In genomic region chr9:72271617-72272478, GRCh38 we compare ENCODE assay signal across 8 cellular contexts.
DNase-seq lines count a peak whose midpoint lies in the region; ATAC-seq and TF ChIP-seq lines count a peak whose summit lies in the region.

No MANE protein-coding gene starts in this region.

- no peaks in the 10 kb centered on the region for H3K9me3 ChIP-seq in endodermal cell (ENCODE audit: control insufficient read depth, low read length)

- no peaks in the 10 kb centered on the region for H3K27me3 Mint-ChIP-seq in endodermal cell (ENCODE audit: insufficient read depth)
- peaks cover 7% of the 10 kb centered on the region for H3K27me3 Mint-ChIP-seq in type B pancreatic cell

- H3K9me3 Mint-ChIP-seq in endodermal cell: no peaks in the 10 kb centered on the region
- H3K9me3 Mint-ChIP-seq in type B pancreatic cell: no peaks in the 10 kb centered on the region

- H3K4me3 ChIP-seq in endodermal cell (ENCODE audit: low read length): no peak overlapping the region

- no peaks in the 10 kb centered on the region for H3K4me1 ChIP-seq in endodermal cell (ENCODE audit: control insufficient read depth, insufficient read depth, low read length)

- H3K27ac Mint-ChIP-seq in endodermal cell (no peak overlapping the region), type B pancreatic cell (no peak overlapping the region)

- DNase-seq in NCI-H510A treated with DMSO at 0.1 percent for 48 hours (lab: John Stamatoyannopoulos, UW) (peak; percentile 76), NCI-H510A (lab: John Stamatoyannopoulos, UW) (no peak), NAMALWA (ENCODE audit: low spot score) (peak; percentile 69), endodermal cell (peak; percentile 86), midbrain (lab: John Stamatoyannopoulos, UW) (peak; percentile 69), type B pancreatic cell (ENCODE audit: extremely low spot score, unreplicated experiment) (no peak)

- H3K4me1 Mint-ChIP-seq in endodermal cell (no peaks in the 10 kb centered on the region), type B pancreatic cell (ENCODE audit: unreplicated experiment) (no peaks in the 10 kb centered on the region)

- H3K36me3 ChIP-seq in endodermal cell (ENCODE audit: control insufficient read depth, insufficient read depth, low read length): no peaks in the 10 kb centered on the region

- ATAC-seq in GM21447 (IDR thresholded peaks at IDR 0.05; ENCODE audit: unreplicated experiment): peak; percentile 51

- no peaks in the 10 kb centered on the region for H3K27me3 ChIP-seq in endodermal cell (ENCODE audit: control insufficient read depth, insufficient read depth, low read length, poor library complexity, severe bottlenecking)

- H3K36me3 Mint-ChIP-seq in endodermal cell (ENCODE audit: low read depth) (no peaks in the 10 kb centered on the region), type B pancreatic cell (no peaks in the 10 kb centered on the region)

- H3K27ac ChIP-seq in VCaP: no peak overlapping the region
- H3K27ac ChIP-seq in endodermal cell (ENCODE audit: low read depth, low read length): no peak overlapping the region

- H3K9ac ChIP-seq in endodermal cell (ENCODE audit: extremely low read depth, low read length, poor library complexity, severe bottlenecking): no peak overlapping the region

- 48 to 52% methylated on average over 8 to 9 of the region's 9 CpGs for WGBS in endodermal cell (ENCODE audit: insufficient coverage in 1 of 2, insufficient read length in 1 of 2), 2 experiments

- TF ChIP-seq CTCF in VCaP (conservative IDR thresholded peaks at IDR 0.05) (peak; percentile 89), endodermal cell (conservative IDR thresholded peaks at IDR 0.05) (peak; percentile 92), type B pancreatic cell (conservative IDR thresholded peaks at IDR 0.05) (peak; percentile 94)

- H3K4me3 Mint-ChIP-seq in endodermal cell: no peak overlapping the region
- H3K4me3 Mint-ChIP-seq in type B pancreatic cell: no peak overlapping the region

Comparison
In these comparisons a context has a peak if more than half of its experiments do, and no peak if none do; other contexts are left out.
1. DNase-seq: peak in NCI-H510A treated with DMSO at 0.1 percent for 48 hours (single experiment), NAMALWA (single experiment), endodermal cell (single experiment) and midbrain (single experiment); none in NCI-H510A (single experiment) and type B pancreatic cell (single experiment).
2. Peak in every context shown above with its lines, with median percentiles within 50 percentile points of each other: CTCF ChIP-seq.